In genomic region chr7:151008511-151009323, GRCh38 we compare ENCODE assay signal across 7 cellular contexts. TPM values are rescaled to one million over a fixed set of nuclear protein-coding genes. Genes with fewer than 3 reads are reported as not detected.
DNase-seq lines count a peak whose midpoint lies in the region; ATAC-seq, FAIRE-seq and TF ChIP-seq lines count a peak whose summit lies in the region.
"Had no signal": no experiment of that assay in that cellular context is flagged by ENCODE, and none has a peak within 500 bp of the region (broad histone marks: within the 10 kb centered on the region; RNA-seq: fewer than 3 reads in every experiment).

No MANE protein-coding gene starts in this region.

- 43% methylated on average over 31 of the region's 40 CpGs; no CpG with 5 or more reads in 1 of the 2 experiments for WGBS in H1 (ENCODE audit: extremely low coverage in 1 of 2, insufficient coverage in 1 of 2, insufficient read length in 1 of 2, insufficient replicate concordance in 2 of 2, low coverage in 1 of 2, low lambda C conversion rate in 2 of 2, missing lambda C conversion rate in 1 of 2), 2 experiments

- no peak overlapping the region for H3K4ac ChIP-seq in H1 (replicated peaks; ENCODE audit: insufficient read length, low read depth, low read length)

- no peaks in the 10 kb centered on the region for H3K36me3 ChIP-seq in H1 (ENCODE audit: control insufficient read depth in 2 of 4, insufficient read depth in 4 of 4, low read length in 3 of 4)
- H3K36me3 ChIP-seq in gastrocnemius medialis, result no peaks in the 10 kb centered on the region

- H4K20me1 ChIP-seq in H1 (replicated peaks in 1 of 2; ENCODE audit: control insufficient read depth in 1 of 2, insufficient read depth in 2 of 2, low read length in 2 of 2), result no peaks in the 10 kb centered on the region

- in situ Hi-C loops in gastrocnemius medialis (cut with MboI; ENCODE audit: low sequenced_read_pairs in 4 of 4), result no loop called here

- H3K27ac ChIP-seq in H1 (ENCODE audit: low read depth, low read length) (no peak overlapping the region), gastrocnemius medialis (no peak overlapping the region)

- DNase-seq in Right ventricle myocardium inferior (ENCODE audit: missing footprints) (peak; percentile 77), cardiac septum (ENCODE audit: low spot score) (no peak), T-helper 9 cell (peak; percentile 86), H1 (ENCODE audit: low read depth in 1 of 2, low spot score in 2 of 2) (peak; percentile 75 to 99), gastrocnemius medialis (no peak), NCI-H510A (lab: John Stamatoyannopoulos, UW) (no peak)

- no peaks in the 10 kb centered on the region for H3K79me1 ChIP-seq in H1 (ENCODE audit: low read depth, low read length)

- H2BK12ac ChIP-seq in H1 (ENCODE audit: low read depth, low read length), result 0 out of 2 replicates have a peak overlapping the region, but pooled peaks have one; percentile 39

- H3K18ac ChIP-seq in H1 (ENCODE audit: extremely low read depth, low read length), result peak overlapping the region; percentile 56; the same call in 1 of the 2 replicates

- no peaks in the 10 kb centered on the region for H3K79me2 ChIP-seq in H1 (ENCODE audit: control insufficient read depth in 1 of 2, insufficient read depth in 2 of 2, low read length in 2 of 2)

- no peak overlapping the region for H3K23ac ChIP-seq in H1 (ENCODE audit: insufficient read length)

- intact Hi-C loops in Right ventricle myocardium inferior (cut with DNase I), result loop anchor here (5.0 kb wide), 1 partner anchor 231 kb away; no protein-coding TSS in a partner anchor
- intact Hi-C loops in cardiac septum (cut with DNase I), result no loop called here
- intact Hi-C loops in gastrocnemius medialis (cut with DNase I; ENCODE audit: low total_unique reads), result no loop called here

- FAIRE-seq in H1 (lab: Jason Lieb, UNC), result peak; percentile 13
- FAIRE-seq: G401.6 had no signal

- H3K4me3 ChIP-seq in H1 (ENCODE audit: extremely low read depth in 1 of 4, insufficient read depth in 2 of 4, low read depth in 3 of 4, low read length in 4 of 4) (peak overlapping the region in 1 of 4 experiments; percentile 27; a peak in 1 of 8 replicates), gastrocnemius medialis (peak overlapping the region in 1 of 4 donors; percentile 18)

- TF ChIP-seq POLR2A in H1 (IDR thresholded peaks at IDR 0.05; ENCODE audit: control extremely low read depth in 1 of 2, low read depth in 2 of 2, low read length in 2 of 2) (no peak), gastrocnemius medialis (IDR thresholded peaks at IDR 0.05) (no peak)

- H4K8ac ChIP-seq in H1 (ENCODE audit: extremely low read depth, insufficient read depth, low read length), result peak overlapping the region; percentile 45; the same call in 1 of the 2 replicates

- TF ChIP-seq RAD21 in H1 (IDR thresholded peaks at IDR 0.05 in 1 of 2, conservative IDR thresholded peaks at IDR 0.05 in 1 of 2; ENCODE audit: low read depth in 2 of 2, low read length in 2 of 2), result peak; percentile 21 to 53; a peak in 3 of 4 replicates

- no peaks in the 10 kb centered on the region; the same call in 1 of the 2 replicates for H3K23me2 ChIP-seq in H1 (ENCODE audit: low read depth, low read length)

- no peaks in the 10 kb centered on the region for H3K9me3 ChIP-seq in H1 (ENCODE audit: insufficient read depth in 2 of 2, low read depth in 1 of 2, low read length in 1 of 2)
- H3K9me3 ChIP-seq in gastrocnemius medialis, result no peaks in the 10 kb centered on the region

- peak overlapping the region; percentile 9; the same call in 1 of the 2 replicates for H2BK5ac ChIP-seq in H1 (ENCODE audit: low read depth, low read length)

- H2AK5ac ChIP-seq in H1 (ENCODE audit: low read depth, low read length), result 0 out of 2 replicates have a peak overlapping the region, but pooled peaks have one; percentile 10

- ATAC-seq in Right ventricle myocardium inferior, result peak; percentile 81
- ATAC-seq in gastrocnemius medialis, result peak in 1 of 2 donors; percentile 30

- no peak overlapping the region for H3K56ac ChIP-seq in H1 (replicated peaks; ENCODE audit: insufficient read length, low read depth, low read length)

- TF ChIP-seq CTCF in H1 (IDR thresholded peaks at IDR 0.05; ENCODE audit: control extremely low read depth in 1 of 3, insufficient read depth in 1 of 3, low read depth in 1 of 3, low read length in 3 of 3), result peak in 2 of 3 experiments; percentile 90 to 92; a peak in 3 of 4 replicates
- TF ChIP-seq CTCF in gastrocnemius medialis (IDR thresholded peaks at IDR 0.05 in 4 of 5, conservative IDR thresholded peaks at IDR 0.05 in 1 of 5), result peak in 4 of 5 experiments; percentile 45 to 71 (median 46)

- H3K4me2 ChIP-seq in H1 (ENCODE audit: insufficient read depth in 1 of 2, low read depth in 2 of 2, low read length in 2 of 2), result peak overlapping the region; percentile 1 to 43; a peak in 3 of 4 replicates

- CTCF ChIA-PET in H1 (lab: Charles Lee; ENCODE audit: partially characterized antibody), result interaction anchor here (0.5 to 11.5 kb wide), 36 partner anchors 10 to 1407 kb away, joined by 3 to 142 read pairs (median 6); partner anchors contain the start of genes ABCB8, ATG9B, CDK5 and NOS3

- H4K5ac ChIP-seq in H1 (ENCODE audit: insufficient read length, low read depth, low read length), result no peak overlapping the region

- 0 out of 3 replicates have a peak, but pooled peaks of 1 of the 2 experiments have one; percentile 22 for TF ChIP-seq EP300 in H1 (IDR thresholded peaks at IDR 0.05; ENCODE audit: borderline replicate concordance in 1 of 2, low read depth in 2 of 2, low read length in 2 of 2)

- no peak overlapping the region for H3K9ac ChIP-seq in H1 (replicated peaks in 1 of 4; ENCODE audit: extremely low read depth in 1 of 4, low read depth in 3 of 4, low read length in 3 of 4)

- peak overlapping the region; percentile 12 for H2BK120ac ChIP-seq in H1 (replicated peaks; ENCODE audit: low read depth, low read length)

- no peak overlapping the region for H2BK20ac ChIP-seq in H1 (ENCODE audit: low read length)

- H2BK15ac ChIP-seq in H1 (ENCODE audit: low read length), result peak overlapping the region; percentile 92

- H3K4me1 ChIP-seq in H1 (replicated peaks in 1 of 4; ENCODE audit: control insufficient read depth in 3 of 4, insufficient read depth in 4 of 4, low read length in 3 of 4) (peaks cover 0 to 28% (median 22%) of the 10 kb centered on the region in 4 experiments; a peak in 6 of 7 replicates), gastrocnemius medialis (peaks cover 0 to 8% of the 10 kb centered on the region in 2 donors)

- H3K14ac ChIP-seq in H1 (ENCODE audit: insufficient read length), result no peak overlapping the region

- peak overlapping the region; percentile 47; the same call in 1 of the 2 replicates for H2AFZ ChIP-seq in H1 (ENCODE audit: low read length)

- H4K91ac ChIP-seq in H1 (replicated peaks; ENCODE audit: insufficient read length, low read length), result peak overlapping the region; percentile 86

- POLR2A ChIA-PET in H1 (lab: Charles Lee; ENCODE audit: partially characterized antibody), result interaction anchor here (0.8 to 2.4 kb wide), 4 partner anchors 10 to 70 kb away, joined by 3 to 16 read pairs (median 4); partner anchors contain the start of gene ABCB8

- H3K27me3 ChIP-seq in H1 (replicated peaks in 1 of 4; ENCODE audit: control insufficient read depth in 3 of 4, extremely low read depth in 1 of 4, insufficient read depth in 3 of 4, low read length in 3 of 4) (peaks cover 0 to 3% (median 0%) of the 10 kb centered on the region in 4 experiments; a peak in 2 of 7 replicates), gastrocnemius medialis (peaks cover 5 to 38% (median 35%) of the 10 kb centered on the region in 3 donors)

RNA-seq across cellular contexts. Expression of gene ATG9B, which starts 15.6 kb away (rescaled TPM):
- total RNA-seq in Right ventricle myocardium inferior (not detected), cardiac septum (0.13 TPM), gastrocnemius medialis (under 1 TPM in 1 of 4 donors, not detected in 3; 0.31 TPM)
- 2.3 and 2.6 TPM in 2 replicates for total RNA-seq in H1 (2021; fragmentation: NEBNext Ultra II Directional; extraction: Animal tissue kit (Norgen Biotek cat#: 25700))
- polyA plus RNA-seq in H1 (2011; rRNA removed), result 1.4 and 2.7 TPM in 2 replicates
- polyA plus RNA-seq in H1 (2011; cell fraction: cytosol; rRNA removed), result 2.7 TPM
- polyA plus RNA-seq in H1 (2011; cell fraction: nucleus; rRNA removed), result 6.4 TPM
- 2.7 to 4.3 TPM (median 3.1 TPM) in 4 replicates for polyA plus RNA-seq in H1 (2012, experiment 1 of 2)
- polyA plus RNA-seq in H1 (2012, experiment 2 of 2), result 0.79 TPM
- polyA plus RNA-seq in H1 (2013, experiment 1 of 2), result 1.7 TPM
- polyA plus RNA-seq in H1 (2013, experiment 2 of 2), result 1.8 TPM
- polyA minus RNA-seq in H1 (2011; rRNA and poly(A)+ RNA removed), result 0.19 and 0.51 TPM in 2 replicates
- polyA minus RNA-seq in H1 (2011; cell fraction: cytosol; rRNA and poly(A)+ RNA removed), result 0.88 TPM
- 0.60 TPM for polyA minus RNA-seq in H1 (2011; cell fraction: nucleus; rRNA and poly(A)+ RNA removed)

RNA-seq across cellular contexts. Expression of gene NOS3, which starts 17.9 kb away (rescaled TPM):
- total RNA-seq in Right ventricle myocardium inferior (19.4 TPM), cardiac septum (26.5 TPM), gastrocnemius medialis (10 to 100 TPM in 1 of 4 donors, 1 to 10 TPM in 3; 1.4 to 10.8 (median 4.2) TPM)
- 4.4 and 4.7 TPM in 2 replicates for total RNA-seq in H1 (2021; fragmentation: NEBNext Ultra II Directional; extraction: Animal tissue kit (Norgen Biotek cat#: 25700))
- polyA plus RNA-seq in H1 (2011; rRNA removed), result 16.2 and 20.9 TPM in 2 replicates
- 8.1 TPM for polyA plus RNA-seq in H1 (2011; cell fraction: cytosol; rRNA removed)
- 12.6 TPM for polyA plus RNA-seq in H1 (2011; cell fraction: nucleus; rRNA removed)
- polyA plus RNA-seq in H1 (2012, experiment 1 of 2), result 4.2 to 10.6 TPM (median 8.1 TPM) in 4 replicates
- polyA plus RNA-seq in H1 (2012, experiment 2 of 2), result 5.2 TPM
- 4.2 TPM for polyA plus RNA-seq in H1 (2013, experiment 1 of 2)
- polyA plus RNA-seq in H1 (2013, experiment 2 of 2), result 3.5 TPM
- polyA minus RNA-seq in H1 (2011; rRNA and poly(A)+ RNA removed), result 5.4 and 6.9 TPM in 2 replicates
- polyA minus RNA-seq in H1 (2011; cell fraction: cytosol; rRNA and poly(A)+ RNA removed), result 7.7 TPM
- polyA minus RNA-seq in H1 (2011; cell fraction: nucleus; rRNA and poly(A)+ RNA removed), result 10.1 TPM

RNA-seq across cellular contexts. Expression of gene ABCB8, which starts 19.5 kb away (rescaled TPM):
- total RNA-seq in Right ventricle myocardium inferior (24.5 TPM), cardiac septum (28.5 TPM), gastrocnemius medialis (10 to 100 TPM; 10.4 to 25.7 (median 16.2) TPM)
- 22.2 and 27.0 TPM in 2 replicates for total RNA-seq in H1 (2021; fragmentation: NEBNext Ultra II Directional; extraction: Animal tissue kit (Norgen Biotek cat#: 25700))
- 17.7 and 26.0 TPM in 2 replicates for polyA plus RNA-seq in H1 (2011; rRNA removed)
- polyA plus RNA-seq in H1 (2011; cell fraction: cytosol; rRNA removed), result 16.7 TPM
- 52.2 TPM for polyA plus RNA-seq in H1 (2011; cell fraction: nucleus; rRNA removed)
- polyA plus RNA-seq in H1 (2012, experiment 1 of 2), result 14.8 to 21.8 TPM (median 19.6 TPM) in 4 replicates
- polyA plus RNA-seq in H1 (2012, experiment 2 of 2), result 15.8 TPM
- polyA plus RNA-seq in H1 (2013, experiment 1 of 2), result 16.5 TPM
- 15.7 TPM for polyA plus RNA-seq in H1 (2013, experiment 2 of 2)
- 17.2 and 19.5 TPM in 2 replicates for polyA minus RNA-seq in H1 (2011; rRNA and poly(A)+ RNA removed)
- 12.2 TPM for polyA minus RNA-seq in H1 (2011; cell fraction: cytosol; rRNA and poly(A)+ RNA removed)
- polyA minus RNA-seq in H1 (2011; cell fraction: nucleus; rRNA and poly(A)+ RNA removed), result 28.9 TPM

RNA-seq across cellular contexts. Expression of gene KCNH2, which starts 30.6 kb away (rescaled TPM):
- total RNA-seq in Right ventricle myocardium inferior (97.3 TPM), cardiac septum (61.9 TPM), gastrocnemius medialis (under 1 TPM in 3 of 4 donors, not detected in 1; 0.19 to 1.00 (median 0.46) TPM)
- 7.7 and 8.0 TPM in 2 replicates for total RNA-seq in H1 (2021; fragmentation: NEBNext Ultra II Directional; extraction: Animal tissue kit (Norgen Biotek cat#: 25700))
- polyA plus RNA-seq in H1 (2011; rRNA removed), result 15.0 and 20.5 TPM in 2 replicates
- polyA plus RNA-seq in H1 (2011; cell fraction: cytosol; rRNA removed), result 13.4 TPM
- 23.6 TPM for polyA plus RNA-seq in H1 (2011; cell fraction: nucleus; rRNA removed)
- 5.5 to 12.1 TPM (median 10.4 TPM) in 4 replicates for polyA plus RNA-seq in H1 (2012, experiment 1 of 2)
- 7.6 TPM for polyA plus RNA-seq in H1 (2012, experiment 2 of 2)
- polyA plus RNA-seq in H1 (2013, experiment 1 of 2), result 7.6 TPM
- polyA plus RNA-seq in H1 (2013, experiment 2 of 2), result 7.2 TPM
- polyA minus RNA-seq in H1 (2011; rRNA and poly(A)+ RNA removed), result 8.9 and 10.2 TPM in 2 replicates
- 9.5 TPM for polyA minus RNA-seq in H1 (2011; cell fraction: cytosol; rRNA and poly(A)+ RNA removed)
- 7.0 TPM for polyA minus RNA-seq in H1 (2011; cell fraction: nucleus; rRNA and poly(A)+ RNA removed)

RNA-seq across cellular contexts. Expression of gene ASIC3, which starts 39.6 kb away (rescaled TPM):
- total RNA-seq in Right ventricle myocardium inferior (5.5 TPM), cardiac septum (5.2 TPM), gastrocnemius medialis (10 to 100 TPM in 1 of 4 donors, 1 to 10 TPM in 2, under 1 TPM in 1; 0.72 to 11.0 (median 2.5) TPM)
- 1.4 and 1.9 TPM in 2 replicates for total RNA-seq in H1 (2021; fragmentation: NEBNext Ultra II Directional; extraction: Animal tissue kit (Norgen Biotek cat#: 25700))
- polyA plus RNA-seq in H1 (2011; rRNA removed), result 1.6 and 4.3 TPM in 2 replicates
- polyA plus RNA-seq in H1 (2011; cell fraction: cytosol; rRNA removed), result 2.6 TPM
- 17.4 TPM for polyA plus RNA-seq in H1 (2011; cell fraction: nucleus; rRNA removed)
- polyA plus RNA-seq in H1 (2012, experiment 1 of 2), result 3.1 to 5.6 TPM (median 4.2 TPM) in 4 replicates
- polyA plus RNA-seq in H1 (2012, experiment 2 of 2), result 2.4 TPM
- polyA plus RNA-seq in H1 (2013, experiment 1 of 2), result 0.87 TPM
- polyA plus RNA-seq in H1 (2013, experiment 2 of 2), result 0.74 TPM
- polyA minus RNA-seq in H1 (2011; rRNA and poly(A)+ RNA removed), result 0.27 and 0.88 TPM in 2 replicates
- polyA minus RNA-seq in H1 (2011; cell fraction: cytosol; rRNA and poly(A)+ RNA removed), result 0.73 TPM
- 2.1 TPM for polyA minus RNA-seq in H1 (2011; cell fraction: nucleus; rRNA and poly(A)+ RNA removed)

Comparison
In these comparisons a context has a peak if more than half of its experiments do, and no peak if none do; other contexts are left out.
1. DNase-seq: peak in Right ventricle myocardium inferior (single experiment), T-helper 9 cell (single experiment) and H1 (2 of 2); none in cardiac septum (single experiment), gastrocnemius medialis (0 of 2) and NCI-H510A (single experiment).